In genomic region chr17:50634915-50635719, GRCh38 we compare ENCODE assay signal across 9 cellular contexts. TPM values are rescaled to one million over a fixed set of nuclear protein-coding genes. Genes with fewer than 3 reads are reported as not detected.
DNase-seq lines count a peak whose midpoint lies in the region; ATAC-seq and TF ChIP-seq lines count a peak whose summit lies in the region.
"Had no signal": no experiment of that assay in that cellular context is flagged by ENCODE, and none has a peak within 500 bp of the region (broad histone marks: within the 10 kb centered on the region; RNA-seq: fewer than 3 reads in every experiment).

No MANE protein-coding gene starts in this region.

- H3K4me2 ChIP-seq in trophoblast cell (ENCODE audit: low read length) (peak overlapping the region; percentile 50), Karpas-422 (ENCODE audit: low read depth, low read length, poor library complexity, severe bottlenecking) (no peak overlapping the region)

- no peak overlapping the region for H4K8ac ChIP-seq in trophoblast cell (ENCODE audit: low read depth, low read length)

- no peak overlapping the region for H2AK5ac ChIP-seq in trophoblast cell (ENCODE audit: low read length)

- H2BK120ac ChIP-seq in trophoblast cell (ENCODE audit: insufficient read depth, low read length, poor library complexity) = no peak overlapping the region

- H2AFZ ChIP-seq in trophoblast cell (ENCODE audit: insufficient read depth, low read length, poor library complexity) (no peak overlapping the region), Karpas-422 (ENCODE audit: low read length) (no peak overlapping the region)

- peak; percentile 50 for DNase-seq in COLO668 (lab: John Stamatoyannopoulos, UW; ENCODE audit: unreplicated experiment)
- DNase-seq in RWPE2 (ENCODE audit: low spot score) = no peak
- DNase-seq in fibroblast of villous mesenchyme (ENCODE audit: low read depth) = no peak
- no peak for DNase-seq in trophoblast cell
- DNase-seq in Karpas-422 = no peak
- no peak for DNase-seq in NCI-H1105 (lab: John Stamatoyannopoulos, UW)
- no peak for DNase-seq in pons (ENCODE audit: low spot score)
- DNase-seq: SHP77 treated with DMSO at 0.1 percent for 48 hours had no signal

- no peak overlapping the region for H4K91ac ChIP-seq in trophoblast cell (ENCODE audit: low read depth, low read length)

- ATAC-seq in RWPE2 (ENCODE audit: low read depth) (0 out of 3 replicates have a peak, but pooled peaks have one; percentile 1), GM21528 (IDR thresholded peaks at IDR 0.05; ENCODE audit: low FRiP score, unreplicated experiment) (no peak)

- no peak overlapping the region for H4K12ac ChIP-seq in trophoblast cell (ENCODE audit: low read depth, low read length)

- no peak overlapping the region for H2BK12ac ChIP-seq in trophoblast cell (ENCODE audit: low read length)

- no peaks in the 10 kb centered on the region for H3K9me3 ChIP-seq in RWPE2 (ENCODE audit: severe bottlenecking)
- no peaks in the 10 kb centered on the region for H3K9me3 ChIP-seq in trophoblast cell (ENCODE audit: insufficient read depth, low read depth, low read length)
- no peaks in the 10 kb centered on the region for H3K9me3 ChIP-seq in Karpas-422 (ENCODE audit: low read length)

- no peak overlapping the region for H3K14ac ChIP-seq in trophoblast cell (ENCODE audit: low read length)

- H3K9ac ChIP-seq in trophoblast cell (ENCODE audit: low read length) (no peak overlapping the region), Karpas-422 (ENCODE audit: low read length) (no peak overlapping the region)

- H3K79me2 ChIP-seq in trophoblast cell (ENCODE audit: control insufficient read depth, insufficient read depth, low read length, poor library complexity) (no peaks in the 10 kb centered on the region), Karpas-422 (ENCODE audit: low read length) (no peaks in the 10 kb centered on the region)

- H3K79me1 ChIP-seq in trophoblast cell (ENCODE audit: low read length) = peaks cover 3% of the 10 kb centered on the region

- H3K27me3 ChIP-seq in RWPE2 (ENCODE audit: insufficient read depth, poor library complexity, severe bottlenecking) (no peaks in the 10 kb centered on the region), trophoblast cell (ENCODE audit: insufficient read depth, low read length) (peaks cover 33% of the 10 kb centered on the region), Karpas-422 (ENCODE audit: low read length) (no peaks in the 10 kb centered on the region)

- TF ChIP-seq CTCF in RWPE2 (IDR thresholded peaks at IDR 0.05; ENCODE audit: poor library complexity, severe bottlenecking) = no peak
- TF ChIP-seq CTCF in fibroblast of villous mesenchyme (IDR thresholded peaks at IDR 0.05; ENCODE audit: insufficient read depth, low read depth, low read length) = peak; percentile 18

- H3K23ac ChIP-seq in trophoblast cell (ENCODE audit: low read length) = no peak overlapping the region

- no CpG with 5 or more reads among the region's 52 CpGs for WGBS in trophoblast cell (ENCODE audit: extremely low coverage, insufficient coverage, insufficient read length)

- H3K9me2 ChIP-seq in Karpas-422 (replicated peaks; ENCODE audit: insufficient read depth, low read length) = no peaks in the 10 kb centered on the region

- H3K36me3 ChIP-seq in RWPE2 (ENCODE audit: low read depth) (peaks cover 6% of the 10 kb centered on the region; the same call in 1 of the 2 replicates), trophoblast cell (ENCODE audit: control insufficient read depth in 1 of 2, insufficient read depth in 2 of 2, low read length in 2 of 2) (no peaks in the 10 kb centered on the region), Karpas-422 (ENCODE audit: insufficient read depth, low read length) (no peaks in the 10 kb centered on the region)

- peak overlapping the region; percentile 98 for H3K27ac ChIP-seq in RWPE2 (ENCODE audit: poor library complexity, severe bottlenecking)
- no peak overlapping the region for H3K27ac ChIP-seq in trophoblast cell (ENCODE audit: low read depth, low read length)
- no peak overlapping the region for H3K27ac ChIP-seq in Karpas-422 (ENCODE audit: low read length)

- H2BK5ac ChIP-seq in trophoblast cell (ENCODE audit: low read depth, low read length, poor library complexity) = no peak overlapping the region

- peak overlapping the region; percentile 55 for H3K4me3 ChIP-seq in RWPE2 (ENCODE audit: severe bottlenecking)
- peak overlapping the region; percentile 70 for H3K4me3 ChIP-seq in fibroblast of villous mesenchyme (ENCODE audit: low read depth, low read length)
- H3K4me3 ChIP-seq in trophoblast cell (ENCODE audit: low read depth, low read length) = no peak overlapping the region
- H3K4me3 ChIP-seq in Karpas-422 (ENCODE audit: low read length) = no peak overlapping the region

- H3K18ac ChIP-seq in trophoblast cell (ENCODE audit: low read length) = no peak overlapping the region

- H3K4ac ChIP-seq in trophoblast cell (ENCODE audit: low read depth, low read length) = no peak overlapping the region

- H3K4me1 ChIP-seq in RWPE2 (ENCODE audit: insufficient read depth, poor library complexity, severe bottlenecking) = peaks cover 48% of the 10 kb centered on the region
- peaks cover 14 to 21% of the 10 kb centered on the region in 2 experiments for H3K4me1 ChIP-seq in trophoblast cell (ENCODE audit: control insufficient read depth in 1 of 2, insufficient read depth in 2 of 2, low read length in 2 of 2)
- H3K4me1 ChIP-seq in Karpas-422 (ENCODE audit: low read length) = peaks cover 13% of the 10 kb centered on the region

- no peaks in the 10 kb centered on the region for H4K20me1 ChIP-seq in Karpas-422 (ENCODE audit: insufficient read depth, low read depth, low read length)

RNA-seq across cellular contexts. Expression of gene ABCC3, which starts 0.4 kb away (rescaled TPM):
- total RNA-seq in fibroblast of villous mesenchyme = 14.5 and 39.3 TPM in 2 replicates
- polyA plus RNA-seq in trophoblast cell (2013) = 0.04 and 0.07 TPM in 2 replicates
- not detected in 2 replicates for total RNA-seq in Karpas-422 (2014; rRNA removed; shearing (Covaris generic); ENCODE audit: low replicate concordance)

Comparison
In these comparisons a context has a peak if more than half of its experiments do, and no peak if none do; other contexts are left out.
1. H3K4me3 ChIP-seq: peak in RWPE2 (single experiment) and fibroblast of villous mesenchyme (single experiment); none in trophoblast cell (single experiment) and Karpas-422 (single experiment).
2. RNA of gene ABCC3, which starts 0.4 kb away (total RNA-seq): 14.5 to 39.3 TPM in fibroblast of villous mesenchyme; not detected in Karpas-422; every median in the first group is over 10 times any median in the second.